ENCODE assay signal across 13 cellular contexts in the genomic region with DNA sequence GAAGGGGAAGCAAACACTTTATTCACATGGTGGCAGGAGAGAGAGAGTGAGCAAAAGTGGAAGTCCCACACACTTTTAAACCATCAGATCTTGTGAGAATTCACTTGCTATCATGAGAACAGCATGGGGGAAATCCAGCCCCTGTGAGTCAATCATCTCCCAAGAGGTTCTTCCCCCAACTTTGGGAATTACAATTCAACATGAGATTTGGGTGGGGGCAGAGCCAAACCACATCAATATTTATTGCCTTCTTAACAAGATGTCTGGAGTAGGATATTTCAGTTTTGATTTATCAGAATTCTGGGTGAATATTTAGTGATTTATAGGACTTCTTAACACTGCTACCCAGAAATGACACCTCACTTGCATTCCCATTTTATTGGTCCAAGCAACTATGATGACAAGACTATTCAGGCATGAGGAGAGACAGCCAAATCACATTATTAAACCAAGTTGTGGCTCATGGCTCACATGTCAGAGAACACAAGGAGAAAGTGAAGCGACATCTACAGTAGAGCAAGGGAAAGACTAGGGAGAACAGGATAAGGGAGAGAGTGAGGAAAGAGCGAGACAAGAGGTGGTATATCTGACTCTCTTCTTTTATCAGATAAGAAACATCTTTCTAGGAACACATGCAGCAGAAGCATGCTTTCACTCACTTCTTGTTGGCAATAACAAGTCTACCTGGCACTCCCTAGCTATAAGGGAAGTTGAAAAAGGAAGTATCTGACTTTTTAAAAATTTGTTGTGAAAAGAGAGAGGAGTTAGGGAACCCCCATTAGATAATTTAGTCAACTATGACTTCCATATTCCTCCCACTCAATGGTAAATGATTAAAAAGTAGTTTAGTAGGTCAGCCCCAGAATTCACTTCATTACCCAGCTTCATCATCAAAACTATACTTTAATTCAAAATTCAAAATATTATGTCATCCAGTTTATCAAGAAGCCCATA. TPM values are rescaled to one million over a fixed set of nuclear protein-coding genes. Genes with fewer than 3 reads are reported as not detected.
DNase-seq lines count a peak whose midpoint lies in the region; ATAC-seq, FAIRE-seq and TF ChIP-seq lines count a peak whose summit lies in the region.
"Had no signal": no experiment of that assay in that cellular context is flagged by ENCODE, and none has a peak within 500 bp of the region (broad histone marks: within the 10 kb centered on the region; RNA-seq: fewer than 3 reads in every experiment).

No MANE protein-coding gene starts in this region.

- TF ChIP-seq CTCF in Caco-2 (IDR thresholded peaks at IDR 0.05; ENCODE audit: insufficient read depth in 1 of 2, low read depth in 1 of 2, low read length in 1 of 2, severe bottlenecking in 1 of 2, unreplicated experiment in 1 of 2) (no peak), spleen (IDR thresholded peaks at IDR 0.05 in 8 of 11, conservative IDR thresholded peaks at IDR 0.05 in 3 of 11) (no peak), colonic mucosa (IDR thresholded peaks at IDR 0.05) (no peak)
- no peak for TF ChIP-seq CTCF in activated CD8-positive, alpha-beta T cell treated with anti-CD3 and anti-CD28 coated beads for 36 hours (IDR thresholded peaks at IDR 0.05)

- H3K27me3 ChIP-seq in Caco-2 (replicated peaks; ENCODE audit: control insufficient read depth, insufficient read depth, low read length) (no peaks in the 10 kb centered on the region), spleen (replicated peaks in 1 of 7) (no peaks in the 10 kb centered on the region), colonic mucosa (no peaks in the 10 kb centered on the region)

- no peaks in the 10 kb centered on the region for H3K9me3 Mint-ChIP-seq in Caco-2 (ENCODE audit: unreplicated experiment)
- peaks cover 19% of the 10 kb centered on the region for H3K9me3 Mint-ChIP-seq in activated CD8-positive, alpha-beta T cell treated with anti-CD3 and anti-CD28 coated beads for 36 hours

- no TSS peak for BruUV-seq in Caco-2 (replicated peaks; lab: Mats Ljungman, UMichigan)

- WGBS in spleen, 5 donors = 76 to 89% (median 79%) methylated on average over 2 of the region's 2 CpGs

- H3K4me3 ChIP-seq in Caco-2 (ENCODE audit: low read depth, low read length) (no peak overlapping the region), spleen (no peak overlapping the region), colonic mucosa (no peak overlapping the region)

- H3K9ac ChIP-seq in colonic mucosa (ENCODE audit: low read depth in 2 of 2, low read length in 2 of 2) = no peak overlapping the region
- H3K9ac ChIP-seq: SK-N-SH had no signal

- H3K27ac ChIP-seq in spleen = peak overlapping the region in 6 of 8 donors; percentile 17 to 64 (median 52)
- H3K27ac ChIP-seq in colonic mucosa = no peak overlapping the region

- peak; percentile 68 for FAIRE-seq in GM19239 (lab: Jason Lieb, UNC)

- H3K27ac Mint-ChIP-seq in Caco-2 (ENCODE audit: unreplicated experiment) = peak overlapping the region; percentile 10
- H3K27ac Mint-ChIP-seq in activated CD8-positive, alpha-beta T cell treated with anti-CD3 and anti-CD28 coated beads for 36 hours = peak overlapping the region; percentile 88
- H3K27ac Mint-ChIP-seq: effector memory CD8-positive, alpha-beta T cell had no signal

- ATAC-seq in activated CD8-positive, alpha-beta T cell treated with anti-CD3 and anti-CD28 coated beads for 36 hours = peak; percentile 54
- ATAC-seq: effector memory CD8-positive, alpha-beta T cell had no signal

- H3K27me3 Mint-ChIP-seq in Caco-2 (ENCODE audit: insufficient read depth, unreplicated experiment) = no peaks in the 10 kb centered on the region
- H3K27me3 Mint-ChIP-seq in activated CD8-positive, alpha-beta T cell treated with anti-CD3 and anti-CD28 coated beads for 36 hours = no peaks in the 10 kb centered on the region
- H3K27me3 Mint-ChIP-seq: effector memory CD8-positive, alpha-beta T cell had no signal

- DNase-seq in Caco-2 (no peak), GM19239 (ENCODE audit: insufficient read length, low spot score) (no peak), spleen (no peak), NCI-H524 treated with DMSO at 0.1 percent for 48 hours (lab: John Stamatoyannopoulos, UW) (no peak), NCI-H146 (lab: John Stamatoyannopoulos, UW) (no peak), colonic mucosa (no peak)
- DNase-seq in activated CD8-positive, alpha-beta T cell treated with anti-CD3 and anti-CD28 coated beads for 36 hours = peak; percentile 55
- DNase-seq: activated effector memory CD4-positive, alpha-beta T cell treated with Interleukin-2 at 50 U/mL for 16 hours; effector memory CD8-positive, alpha-beta T cell; hypothalamus; KG1; NCI-H2227 treated with DMSO at 0.1 percent for 48 hours; SK-N-SH had no signal

- POLR2A ChIA-PET in Caco-2 (lab: Charles Lee) = no interaction called here
- POLR2A ChIA-PET in activated CD8-positive, alpha-beta T cell treated with anti-CD3 and anti-CD28 coated beads for 36 hours (lab: Charles Lee) = no interaction called here

- H3K4me1 ChIP-seq in Caco-2 (0 out of 2 replicates have a peak, but pooled peaks cover 4% of the 10 kb centered on the region), spleen (peaks cover 0 to 85% (median 47%) of the 10 kb centered on the region in 6 donors), colonic mucosa (no peaks in the 10 kb centered on the region)

- no peaks in the 10 kb centered on the region for H3K9me3 ChIP-seq in Caco-2
- peaks cover 0 to 8% (median 0%) of the 10 kb centered on the region in 8 donors for H3K9me3 ChIP-seq in spleen
- H3K9me3 ChIP-seq in colonic mucosa = no peaks in the 10 kb centered on the region
- H3K9me3 ChIP-seq: SK-N-SH had no signal

- TF ChIP-seq POLR2A in spleen (IDR thresholded peaks at IDR 0.05) = no peak

- CTCF ChIA-PET in Caco-2 (lab: Charles Lee) = no interaction called here
- CTCF ChIA-PET in activated CD8-positive, alpha-beta T cell treated with anti-CD3 and anti-CD28 coated beads for 36 hours (lab: Charles Lee) = interaction anchor here (1.1 kb wide), 1 partner anchor 48 kb away, joined by 3 read pairs; no protein-coding TSS in a partner anchor

- no peaks in the 10 kb centered on the region for H3K4me1 Mint-ChIP-seq in Caco-2 (ENCODE audit: low read depth, unreplicated experiment)
- peaks cover 85% of the 10 kb centered on the region for H3K4me1 Mint-ChIP-seq in activated CD8-positive, alpha-beta T cell treated with anti-CD3 and anti-CD28 coated beads for 36 hours (ENCODE audit: low read depth)

- intact Hi-C loops in Caco-2 (cut with micrococcal nuclease; ENCODE audit: unreplicated experiment) = no loop called here
- intact Hi-C loops in activated CD8-positive, alpha-beta T cell treated with anti-CD3 and anti-CD28 coated beads for 36 hours (cut with micrococcal nuclease) = loop anchor here (5.0 kb wide), 1 partner anchor 35 kb away; a partner anchor contains a TSS
- intact Hi-C loops in spleen (cut with DNase I; ENCODE audit: low total_unique reads) = no loop called here
- intact Hi-C loops in colonic mucosa (cut with DNase I) = no loop called here

- H3K4me3 Mint-ChIP-seq in Caco-2 (ENCODE audit: unreplicated experiment) = no peak overlapping the region
- H3K4me3 Mint-ChIP-seq in activated CD8-positive, alpha-beta T cell treated with anti-CD3 and anti-CD28 coated beads for 36 hours = peak overlapping the region; percentile 27
- H3K4me3 Mint-ChIP-seq: effector memory CD8-positive, alpha-beta T cell had no signal

- H3K36me3 Mint-ChIP-seq in Caco-2 (ENCODE audit: insufficient read depth, unreplicated experiment) = no peaks in the 10 kb centered on the region
- peaks cover 44% of the 10 kb centered on the region for H3K36me3 Mint-ChIP-seq in activated CD8-positive, alpha-beta T cell treated with anti-CD3 and anti-CD28 coated beads for 36 hours (ENCODE audit: low read depth)

- H3K36me3 ChIP-seq in Caco-2 (ENCODE audit: control insufficient read depth, insufficient read depth, low read length) = no peaks in the 10 kb centered on the region
- H3K36me3 ChIP-seq in spleen = no peaks in the 10 kb centered on the region
- H3K36me3 ChIP-seq in colonic mucosa = no peaks in the 10 kb centered on the region

RNA-seq across cellular contexts. Expression of a gene that starts 36.6 kb away (rescaled TPM):
- total RNA-seq in Caco-2 (2022) (0.25 and 0.65 TPM in 2 replicates), spleen (100 to 1,000 TPM; 439 to 716 (median 526) TPM), colonic mucosa (10 to 100 TPM; 11.2 to 18.7 TPM)
- 100 to 1,000 TPM; 475 to 499 TPM for total RNA-seq in activated CD8-positive, alpha-beta T cell treated with anti-CD3 and anti-CD28 coated beads for 36 hours
- polyA plus RNA-seq in spleen = 10 to 100 TPM; 79.2 to 99.3 (median 92.4) TPM

Comparison
In these comparisons a context has a peak if more than half of its experiments do, and no peak if none do; other contexts are left out.
1. RNA of a gene that starts 36.6 kb away (total RNA-seq): 439 to 716 TPM in spleen and 475 to 499 TPM in activated CD8-positive, alpha-beta T cell treated with anti-CD3 and anti-CD28 coated beads for 36 hours; 11.2 to 18.7 TPM in colonic mucosa and 0.25 to 0.65 TPM in Caco-2; every median in the first group is over 10 times any median in the second.